Comparison of ENCODE assay signal across 1 cellular context in the genomic region with DNA sequence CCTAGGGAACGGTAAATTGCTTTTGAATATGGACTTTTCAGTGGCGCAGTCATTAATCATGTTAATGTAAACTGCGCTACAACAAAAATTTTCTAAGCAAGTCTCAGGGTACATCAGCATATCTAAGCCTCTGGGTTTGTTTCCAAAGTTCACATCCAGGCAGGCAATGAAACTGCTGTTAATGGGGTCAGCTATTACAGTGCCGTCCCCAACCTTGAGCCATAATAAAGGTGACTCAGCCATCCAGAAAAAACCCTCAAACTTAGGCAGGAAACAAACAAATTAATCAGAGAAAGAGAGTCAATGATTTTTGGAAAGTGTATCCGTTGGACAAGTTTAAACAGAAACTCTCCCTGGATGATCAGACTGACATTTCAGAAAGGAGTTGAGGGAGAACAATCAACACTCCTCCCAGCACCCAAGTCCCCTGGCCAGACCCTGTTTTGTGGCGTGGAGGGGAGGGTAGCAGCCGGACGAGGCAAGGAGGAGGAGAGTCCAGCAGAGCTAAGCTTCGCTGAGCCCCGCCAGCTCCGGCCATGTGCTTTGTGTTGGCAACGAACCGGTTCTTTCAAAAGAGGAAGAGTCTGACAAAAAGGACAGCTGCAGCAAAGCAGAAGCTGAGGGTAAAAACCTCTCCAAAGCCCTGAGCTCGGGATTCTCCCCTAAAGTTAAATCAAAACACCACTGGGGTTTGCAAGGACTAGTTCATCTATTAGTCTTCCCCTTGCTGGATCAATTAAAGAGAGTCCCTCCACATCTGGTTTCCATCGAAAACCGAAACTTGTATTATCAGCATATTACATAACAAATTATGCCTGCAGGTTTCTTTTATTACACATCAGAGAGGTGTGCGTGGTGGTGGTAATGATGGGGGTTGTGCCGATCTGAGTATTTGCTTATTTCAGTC.
A peak's percentile ranks its signal among the peaks of the same experiment; 100 is the strongest.
TF ChIP-seq lines count a peak whose summit lies in the region.

No MANE protein-coding gene starts in this region.

TF ChIP-seq in K562, 482 proteins besides CTCF, POLR2A, EP300 and RAD21 (continued from another document):
- TF ChIP-seq, protein P1, sequence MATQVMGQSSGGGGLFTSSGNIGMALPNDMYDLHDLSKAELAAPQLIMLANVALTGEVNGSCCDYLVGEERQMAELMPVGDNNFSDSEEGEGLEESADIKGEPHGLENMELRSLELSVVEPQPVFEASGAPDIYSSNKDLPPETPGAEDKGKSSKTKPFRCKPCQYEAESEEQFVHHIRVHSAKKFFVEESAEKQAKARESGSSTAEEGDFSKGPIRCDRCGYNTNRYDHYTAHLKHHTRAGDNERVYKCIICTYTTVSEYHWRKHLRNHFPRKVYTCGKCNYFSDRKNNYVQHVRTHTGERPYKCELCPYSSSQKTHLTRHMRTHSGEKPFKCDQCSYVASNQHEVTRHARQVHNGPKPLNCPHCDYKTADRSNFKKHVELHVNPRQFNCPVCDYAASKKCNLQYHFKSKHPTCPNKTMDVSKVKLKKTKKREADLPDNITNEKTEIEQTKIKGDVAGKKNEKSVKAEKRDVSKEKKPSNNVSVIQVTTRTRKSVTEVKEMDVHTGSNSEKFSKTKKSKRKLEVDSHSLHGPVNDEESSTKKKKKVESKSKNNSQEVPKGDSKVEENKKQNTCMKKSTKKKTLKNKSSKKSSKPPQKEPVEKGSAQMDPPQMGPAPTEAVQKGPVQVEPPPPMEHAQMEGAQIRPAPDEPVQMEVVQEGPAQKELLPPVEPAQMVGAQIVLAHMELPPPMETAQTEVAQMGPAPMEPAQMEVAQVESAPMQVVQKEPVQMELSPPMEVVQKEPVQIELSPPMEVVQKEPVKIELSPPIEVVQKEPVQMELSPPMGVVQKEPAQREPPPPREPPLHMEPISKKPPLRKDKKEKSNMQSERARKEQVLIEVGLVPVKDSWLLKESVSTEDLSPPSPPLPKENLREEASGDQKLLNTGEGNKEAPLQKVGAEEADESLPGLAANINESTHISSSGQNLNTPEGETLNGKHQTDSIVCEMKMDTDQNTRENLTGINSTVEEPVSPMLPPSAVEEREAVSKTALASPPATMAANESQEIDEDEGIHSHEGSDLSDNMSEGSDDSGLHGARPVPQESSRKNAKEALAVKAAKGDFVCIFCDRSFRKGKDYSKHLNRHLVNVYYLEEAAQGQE (CRISPR knock-in tag; IDR thresholded peaks at IDR 0.05; ENCODE audit: low read depth), result no peak
- TF ChIP-seq MAFG (tag; conservative IDR thresholded peaks at IDR 0.05) (0 out of 2 replicates have a peak, but pooled peaks have one; percentile 22), E2F3 (CRISPR knock-in tag; IDR thresholded peaks at IDR 0.05) (no peak), NELFE (IDR thresholded peaks at IDR 0.05; ENCODE audit: insufficient read depth, insufficient read length) (no peak), CREM (IDR thresholded peaks at IDR 0.05; ENCODE audit: low read depth) (no peak), ZNF324 (CRISPR knock-in tag; IDR thresholded peaks at IDR 0.05) (no peak), MCM7 (IDR thresholded peaks at IDR 0.05) (no peak), ZNF507 (tag; conservative IDR thresholded peaks at IDR 0.05) (no peak), ELF1 (tag; IDR thresholded peaks at IDR 0.05) (no peak), ZNF316 (IDR thresholded peaks at IDR 0.05) (peak; percentile 71), ETS2 (tag; IDR thresholded peaks at IDR 0.05; ENCODE audit: borderline replicate concordance, poor library complexity, severe bottlenecking) (no peak), PURB (CRISPR knock-in tag; IDR thresholded peaks at IDR 0.05; ENCODE audit: low read depth) (no peak), RFX7 (CRISPR knock-in tag; IDR thresholded peaks at IDR 0.05) (no peak), ZNF3 (CRISPR knock-in tag; IDR thresholded peaks at IDR 0.05) (no peak), MAFF (IDR thresholded peaks at IDR 0.05; ENCODE audit: low read length) (no peak), SRSF1 (IDR thresholded peaks at IDR 0.05; ENCODE audit: low read depth, low read length) (no peak), HNRNPK (IDR thresholded peaks at IDR 0.05; ENCODE audit: low read depth, low read length, poor library complexity, severe bottlenecking) (no peak), LCOR (CRISPR knock-in tag; IDR thresholded peaks at IDR 0.05) (no peak)
- TF ChIP-seq, protein P2, sequence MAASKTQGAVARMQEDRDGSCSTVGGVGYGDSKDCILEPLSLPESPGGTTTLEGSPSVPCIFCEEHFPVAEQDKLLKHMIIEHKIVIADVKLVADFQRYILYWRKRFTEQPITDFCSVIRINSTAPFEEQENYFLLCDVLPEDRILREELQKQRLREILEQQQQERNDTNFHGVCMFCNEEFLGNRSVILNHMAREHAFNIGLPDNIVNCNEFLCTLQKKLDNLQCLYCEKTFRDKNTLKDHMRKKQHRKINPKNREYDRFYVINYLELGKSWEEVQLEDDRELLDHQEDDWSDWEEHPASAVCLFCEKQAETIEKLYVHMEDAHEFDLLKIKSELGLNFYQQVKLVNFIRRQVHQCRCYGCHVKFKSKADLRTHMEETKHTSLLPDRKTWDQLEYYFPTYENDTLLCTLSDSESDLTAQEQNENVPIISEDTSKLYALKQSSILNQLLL (CRISPR knock-in tag; IDR thresholded peaks at IDR 0.05; ENCODE audit: borderline replicate concordance), result no peak
- TF ChIP-seq, protein P3, sequence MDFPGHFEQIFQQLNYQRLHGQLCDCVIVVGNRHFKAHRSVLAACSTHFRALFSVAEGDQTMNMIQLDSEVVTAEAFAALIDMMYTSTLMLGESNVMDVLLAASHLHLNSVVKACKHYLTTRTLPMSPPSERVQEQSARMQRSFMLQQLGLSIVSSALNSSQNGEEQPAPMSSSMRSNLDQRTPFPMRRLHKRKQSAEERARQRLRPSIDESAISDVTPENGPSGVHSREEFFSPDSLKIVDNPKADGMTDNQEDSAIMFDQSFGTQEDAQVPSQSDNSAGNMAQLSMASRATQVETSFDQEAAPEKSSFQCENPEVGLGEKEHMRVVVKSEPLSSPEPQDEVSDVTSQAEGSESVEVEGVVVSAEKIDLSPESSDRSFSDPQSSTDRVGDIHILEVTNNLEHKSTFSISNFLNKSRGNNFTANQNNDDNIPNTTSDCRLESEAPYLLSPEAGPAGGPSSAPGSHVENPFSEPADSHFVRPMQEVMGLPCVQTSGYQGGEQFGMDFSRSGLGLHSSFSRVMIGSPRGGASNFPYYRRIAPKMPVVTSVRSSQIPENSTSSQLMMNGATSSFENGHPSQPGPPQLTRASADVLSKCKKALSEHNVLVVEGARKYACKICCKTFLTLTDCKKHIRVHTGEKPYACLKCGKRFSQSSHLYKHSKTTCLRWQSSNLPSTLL (IDR thresholded peaks at IDR 0.05), result no peak
- TF ChIP-seq, protein P4, sequence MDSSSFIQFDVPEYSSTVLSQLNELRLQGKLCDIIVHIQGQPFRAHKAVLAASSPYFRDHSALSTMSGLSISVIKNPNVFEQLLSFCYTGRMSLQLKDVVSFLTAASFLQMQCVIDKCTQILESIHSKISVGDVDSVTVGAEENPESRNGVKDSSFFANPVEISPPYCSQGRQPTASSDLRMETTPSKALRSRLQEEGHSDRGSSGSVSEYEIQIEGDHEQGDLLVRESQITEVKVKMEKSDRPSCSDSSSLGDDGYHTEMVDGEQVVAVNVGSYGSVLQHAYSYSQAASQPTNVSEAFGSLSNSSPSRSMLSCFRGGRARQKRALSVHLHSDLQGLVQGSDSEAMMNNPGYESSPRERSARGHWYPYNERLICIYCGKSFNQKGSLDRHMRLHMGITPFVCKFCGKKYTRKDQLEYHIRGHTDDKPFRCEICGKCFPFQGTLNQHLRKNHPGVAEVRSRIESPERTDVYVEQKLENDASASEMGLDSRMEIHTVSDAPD (CRISPR knock-in tag; IDR thresholded peaks at IDR 0.05), result no peak
- TF ChIP-seq, protein P5, sequence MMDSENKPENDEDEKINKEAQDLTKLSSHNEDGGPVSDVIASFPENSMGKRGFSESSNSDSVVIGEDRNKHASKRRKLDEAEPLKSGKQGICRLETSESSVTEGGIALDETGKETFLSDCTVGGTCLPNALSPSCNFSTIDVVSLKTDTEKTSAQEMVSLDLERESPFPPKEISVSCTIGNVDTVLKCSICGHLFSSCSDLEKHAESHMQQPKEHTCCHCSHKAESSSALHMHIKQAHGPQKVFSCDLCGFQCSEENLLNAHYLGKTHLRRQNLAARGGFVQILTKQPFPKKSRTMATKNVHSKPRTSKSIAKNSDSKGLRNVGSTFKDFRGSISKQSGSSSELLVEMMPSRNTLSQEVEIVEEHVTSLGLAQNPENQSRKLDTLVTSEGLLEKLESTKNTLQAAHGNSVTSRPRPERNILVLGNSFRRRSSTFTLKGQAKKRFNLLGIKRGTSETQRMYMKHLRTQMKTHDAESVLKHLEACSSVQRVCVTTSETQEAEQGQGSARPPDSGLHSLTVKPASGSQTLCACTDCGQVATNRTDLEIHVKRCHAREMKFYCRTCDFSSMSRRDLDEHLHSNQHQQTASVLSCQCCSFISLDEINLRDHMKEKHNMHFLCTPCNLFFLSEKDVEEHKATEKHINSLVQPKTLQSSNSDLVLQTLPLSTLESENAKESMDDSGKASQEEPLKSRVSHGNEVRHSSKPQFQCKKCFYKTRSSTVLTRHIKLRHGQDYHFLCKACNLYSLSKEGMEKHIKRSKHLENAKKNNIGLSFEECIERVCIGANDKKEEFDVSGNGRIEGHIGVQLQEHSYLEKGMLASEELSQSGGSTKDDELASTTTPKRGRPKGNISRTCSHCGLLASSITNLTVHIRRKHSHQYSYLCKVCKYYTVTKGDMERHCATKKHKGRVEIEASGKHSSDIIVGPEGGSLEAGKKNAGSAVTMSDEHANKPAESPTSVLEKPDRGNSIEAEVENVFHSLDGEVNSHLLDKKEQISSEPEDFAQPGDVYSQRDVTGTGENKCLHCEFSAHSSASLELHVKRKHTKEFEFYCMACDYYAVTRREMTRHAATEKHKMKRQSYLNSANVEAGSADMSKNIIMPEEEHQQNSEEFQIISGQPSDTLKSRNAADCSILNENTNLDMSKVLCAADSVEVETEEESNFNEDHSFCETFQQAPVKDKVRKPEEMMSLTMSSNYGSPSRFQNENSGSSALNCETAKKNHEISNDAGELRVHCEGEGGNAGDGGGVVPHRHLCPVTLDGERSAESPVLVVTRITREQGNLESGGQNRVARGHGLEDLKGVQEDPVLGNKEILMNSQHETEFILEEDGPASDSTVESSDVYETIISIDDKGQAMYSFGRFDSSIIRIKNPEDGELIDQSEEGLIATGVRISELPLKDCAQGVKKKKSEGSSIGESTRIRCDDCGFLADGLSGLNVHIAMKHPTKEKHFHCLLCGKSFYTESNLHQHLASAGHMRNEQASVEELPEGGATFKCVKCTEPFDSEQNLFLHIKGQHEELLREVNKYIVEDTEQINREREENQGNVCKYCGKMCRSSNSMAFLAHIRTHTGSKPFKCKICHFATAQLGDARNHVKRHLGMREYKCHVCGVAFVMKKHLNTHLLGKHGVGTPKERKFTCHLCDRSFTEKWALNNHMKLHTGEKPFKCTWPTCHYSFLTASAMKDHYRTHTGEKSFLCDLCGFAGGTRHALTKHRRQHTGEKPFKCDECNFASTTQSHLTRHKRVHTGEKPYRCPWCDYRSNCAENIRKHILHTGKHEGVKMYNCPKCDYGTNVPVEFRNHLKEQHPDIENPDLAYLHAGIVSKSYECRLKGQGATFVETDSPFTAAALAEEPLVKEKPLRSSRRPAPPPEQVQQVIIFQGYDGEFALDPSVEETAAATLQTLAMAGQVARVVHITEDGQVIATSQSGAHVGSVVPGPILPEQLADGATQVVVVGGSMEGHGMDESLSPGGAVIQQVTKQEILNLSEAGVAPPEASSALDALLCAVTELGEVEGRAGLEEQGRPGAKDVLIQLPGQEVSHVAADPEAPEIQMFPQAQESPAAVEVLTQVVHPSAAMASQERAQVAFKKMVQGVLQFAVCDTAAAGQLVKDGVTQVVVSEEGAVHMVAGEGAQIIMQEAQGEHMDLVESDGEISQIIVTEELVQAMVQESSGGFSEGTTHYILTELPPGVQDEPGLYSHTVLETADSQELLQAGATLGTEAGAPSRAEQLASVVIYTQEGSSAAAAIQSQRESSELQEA (IDR thresholded peaks at IDR 0.05; ENCODE audit: low read depth), result no peak
- TF ChIP-seq, protein P6, sequence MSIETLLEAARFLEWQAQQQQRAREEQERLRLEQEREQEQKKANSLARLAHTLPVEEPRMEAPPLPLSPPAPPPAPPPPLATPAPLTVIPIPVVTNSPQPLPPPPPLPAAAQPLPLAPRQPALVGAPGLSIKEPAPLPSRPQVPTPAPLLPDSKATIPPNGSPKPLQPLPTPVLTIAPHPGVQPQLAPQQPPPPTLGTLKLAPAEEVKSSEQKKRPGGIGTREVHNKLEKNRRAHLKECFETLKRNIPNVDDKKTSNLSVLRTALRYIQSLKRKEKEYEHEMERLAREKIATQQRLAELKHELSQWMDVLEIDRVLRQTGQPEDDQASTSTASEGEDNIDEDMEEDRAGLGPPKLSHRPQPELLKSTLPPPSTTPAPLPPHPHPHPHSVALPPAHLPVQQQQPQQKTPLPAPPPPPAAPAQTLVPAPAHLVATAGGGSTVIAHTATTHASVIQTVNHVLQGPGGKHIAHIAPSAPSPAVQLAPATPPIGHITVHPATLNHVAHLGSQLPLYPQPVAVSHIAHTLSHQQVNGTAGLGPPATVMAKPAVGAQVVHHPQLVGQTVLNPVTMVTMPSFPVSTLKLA (conservative IDR thresholded peaks at IDR 0.05), result peak in 1 of 2 experiments; percentile 29; a peak in 1 of 4 replicates
